ENCODE assay signal across 2 cellular contexts in the genomic region with DNA sequence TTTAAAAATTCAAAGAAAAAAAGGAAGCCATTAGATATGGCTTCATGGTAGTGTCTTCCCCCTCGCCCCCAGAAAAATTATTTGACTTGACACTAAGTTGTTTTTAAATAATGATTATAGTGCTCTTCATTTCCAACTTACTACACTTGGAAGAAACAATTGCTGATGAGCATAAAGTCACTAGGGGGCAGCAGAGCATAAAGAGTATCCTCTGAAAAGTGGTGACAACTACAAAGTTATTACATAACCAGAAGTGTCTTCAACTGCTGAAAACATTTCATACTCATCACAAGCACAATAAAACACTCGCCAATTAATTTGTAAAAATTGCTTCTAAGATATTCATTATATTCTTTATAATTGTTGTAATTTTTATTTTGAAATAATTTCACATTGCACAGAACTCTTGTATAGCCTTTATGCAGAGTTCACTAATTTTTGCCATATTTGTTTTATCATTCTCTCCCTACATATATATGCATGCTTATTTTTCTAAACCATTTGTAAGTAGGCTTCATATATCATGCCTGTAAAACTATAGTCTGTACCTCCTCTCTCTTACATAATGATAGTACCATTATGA.
TF ChIP-seq lines count a peak whose summit lies in the region.

No MANE protein-coding gene starts in this region.

TF ChIP-seq in SK-N-SH treated with all-trans-retinoic acid at 6 μM for 48 hours, 23 proteins besides CTCF, POLR2A, EP300 and RAD21 (continued from another document):
- TF ChIP-seq, protein P1, sequence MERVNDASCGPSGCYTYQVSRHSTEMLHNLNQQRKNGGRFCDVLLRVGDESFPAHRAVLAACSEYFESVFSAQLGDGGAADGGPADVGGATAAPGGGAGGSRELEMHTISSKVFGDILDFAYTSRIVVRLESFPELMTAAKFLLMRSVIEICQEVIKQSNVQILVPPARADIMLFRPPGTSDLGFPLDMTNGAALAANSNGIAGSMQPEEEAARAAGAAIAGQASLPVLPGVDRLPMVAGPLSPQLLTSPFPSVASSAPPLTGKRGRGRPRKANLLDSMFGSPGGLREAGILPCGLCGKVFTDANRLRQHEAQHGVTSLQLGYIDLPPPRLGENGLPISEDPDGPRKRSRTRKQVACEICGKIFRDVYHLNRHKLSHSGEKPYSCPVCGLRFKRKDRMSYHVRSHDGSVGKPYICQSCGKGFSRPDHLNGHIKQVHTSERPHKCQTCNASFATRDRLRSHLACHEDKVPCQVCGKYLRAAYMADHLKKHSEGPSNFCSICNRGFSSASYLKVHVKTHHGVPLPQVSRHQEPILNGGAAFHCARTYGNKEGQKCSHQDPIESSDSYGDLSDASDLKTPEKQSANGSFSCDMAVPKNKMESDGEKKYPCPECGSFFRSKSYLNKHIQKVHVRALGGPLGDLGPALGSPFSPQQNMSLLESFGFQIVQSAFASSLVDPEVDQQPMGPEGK (CRISPR knock-in tag; IDR thresholded peaks at IDR 0.05; ENCODE audit: borderline replicate concordance), result no peak
- TF ChIP-seq, protein P2, sequence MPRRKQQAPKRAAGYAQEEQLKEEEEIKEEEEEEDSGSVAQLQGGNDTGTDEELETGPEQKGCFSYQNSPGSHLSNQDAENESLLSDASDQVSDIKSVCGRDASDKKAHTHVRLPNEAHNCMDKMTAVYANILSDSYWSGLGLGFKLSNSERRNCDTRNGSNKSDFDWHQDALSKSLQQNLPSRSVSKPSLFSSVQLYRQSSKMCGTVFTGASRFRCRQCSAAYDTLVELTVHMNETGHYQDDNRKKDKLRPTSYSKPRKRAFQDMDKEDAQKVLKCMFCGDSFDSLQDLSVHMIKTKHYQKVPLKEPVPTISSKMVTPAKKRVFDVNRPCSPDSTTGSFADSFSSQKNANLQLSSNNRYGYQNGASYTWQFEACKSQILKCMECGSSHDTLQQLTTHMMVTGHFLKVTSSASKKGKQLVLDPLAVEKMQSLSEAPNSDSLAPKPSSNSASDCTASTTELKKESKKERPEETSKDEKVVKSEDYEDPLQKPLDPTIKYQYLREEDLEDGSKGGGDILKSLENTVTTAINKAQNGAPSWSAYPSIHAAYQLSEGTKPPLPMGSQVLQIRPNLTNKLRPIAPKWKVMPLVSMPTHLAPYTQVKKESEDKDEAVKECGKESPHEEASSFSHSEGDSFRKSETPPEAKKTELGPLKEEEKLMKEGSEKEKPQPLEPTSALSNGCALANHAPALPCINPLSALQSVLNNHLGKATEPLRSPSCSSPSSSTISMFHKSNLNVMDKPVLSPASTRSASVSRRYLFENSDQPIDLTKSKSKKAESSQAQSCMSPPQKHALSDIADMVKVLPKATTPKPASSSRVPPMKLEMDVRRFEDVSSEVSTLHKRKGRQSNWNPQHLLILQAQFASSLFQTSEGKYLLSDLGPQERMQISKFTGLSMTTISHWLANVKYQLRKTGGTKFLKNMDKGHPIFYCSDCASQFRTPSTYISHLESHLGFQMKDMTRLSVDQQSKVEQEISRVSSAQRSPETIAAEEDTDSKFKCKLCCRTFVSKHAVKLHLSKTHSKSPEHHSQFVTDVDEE (CRISPR knock-in tag; IDR thresholded peaks at IDR 0.05), result no peak
- no peak for TF ChIP-seq GLIS3 (CRISPR knock-in tag; IDR thresholded peaks at IDR 0.05)
- TF ChIP-seq, protein P3, sequence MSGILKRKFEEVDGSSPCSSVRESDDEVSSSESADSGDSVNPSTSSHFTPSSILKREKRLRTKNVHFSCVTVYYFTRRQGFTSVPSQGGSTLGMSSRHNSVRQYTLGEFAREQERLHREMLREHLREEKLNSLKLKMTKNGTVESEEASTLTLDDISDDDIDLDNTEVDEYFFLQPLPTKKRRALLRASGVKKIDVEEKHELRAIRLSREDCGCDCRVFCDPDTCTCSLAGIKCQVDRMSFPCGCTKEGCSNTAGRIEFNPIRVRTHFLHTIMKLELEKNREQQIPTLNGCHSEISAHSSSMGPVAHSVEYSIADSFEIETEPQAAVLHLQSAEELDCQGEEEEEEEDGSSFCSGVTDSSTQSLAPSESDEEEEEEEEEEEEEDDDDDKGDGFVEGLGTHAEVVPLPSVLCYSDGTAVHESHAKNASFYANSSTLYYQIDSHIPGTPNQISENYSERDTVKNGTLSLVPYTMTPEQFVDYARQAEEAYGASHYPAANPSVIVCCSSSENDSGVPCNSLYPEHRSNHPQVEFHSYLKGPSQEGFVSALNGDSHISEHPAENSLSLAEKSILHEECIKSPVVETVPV (CRISPR knock-in tag; IDR thresholded peaks at IDR 0.05), result no peak
- no peak for TF ChIP-seq ARNTL (CRISPR knock-in tag; IDR thresholded peaks at IDR 0.05; ENCODE audit: borderline replicate concordance, low read depth)
- no peak for TF ChIP-seq TCF4 (CRISPR knock-in tag; IDR thresholded peaks at IDR 0.05; ENCODE audit: borderline replicate concordance)
- TF ChIP-seq, protein P4, sequence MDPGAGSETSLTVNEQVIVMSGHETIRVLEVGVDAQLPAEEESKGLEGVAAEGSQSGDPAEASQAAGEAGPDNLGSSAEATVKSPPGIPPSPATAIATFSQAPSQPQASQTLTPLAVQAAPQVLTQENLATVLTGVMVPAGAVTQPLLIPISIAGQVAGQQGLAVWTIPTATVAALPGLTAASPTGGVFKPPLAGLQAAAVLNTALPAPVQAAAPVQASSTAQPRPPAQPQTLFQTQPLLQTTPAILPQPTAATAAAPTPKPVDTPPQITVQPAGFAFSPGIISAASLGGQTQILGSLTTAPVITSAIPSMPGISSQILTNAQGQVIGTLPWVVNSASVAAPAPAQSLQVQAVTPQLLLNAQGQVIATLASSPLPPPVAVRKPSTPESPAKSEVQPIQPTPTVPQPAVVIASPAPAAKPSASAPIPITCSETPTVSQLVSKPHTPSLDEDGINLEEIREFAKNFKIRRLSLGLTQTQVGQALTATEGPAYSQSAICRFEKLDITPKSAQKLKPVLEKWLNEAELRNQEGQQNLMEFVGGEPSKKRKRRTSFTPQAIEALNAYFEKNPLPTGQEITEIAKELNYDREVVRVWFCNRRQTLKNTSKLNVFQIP (CRISPR knock-in tag; IDR thresholded peaks at IDR 0.05; ENCODE audit: borderline replicate concordance, low read depth), result no peak
- TF ChIP-seq RARB (CRISPR knock-in tag; IDR thresholded peaks at IDR 0.05), result no peak

TF ChIP-seq in K562, 482 proteins besides CTCF, POLR2A, EP300 and RAD21 (continued from another document and continues in another):
- TF ChIP-seq, protein P5, sequence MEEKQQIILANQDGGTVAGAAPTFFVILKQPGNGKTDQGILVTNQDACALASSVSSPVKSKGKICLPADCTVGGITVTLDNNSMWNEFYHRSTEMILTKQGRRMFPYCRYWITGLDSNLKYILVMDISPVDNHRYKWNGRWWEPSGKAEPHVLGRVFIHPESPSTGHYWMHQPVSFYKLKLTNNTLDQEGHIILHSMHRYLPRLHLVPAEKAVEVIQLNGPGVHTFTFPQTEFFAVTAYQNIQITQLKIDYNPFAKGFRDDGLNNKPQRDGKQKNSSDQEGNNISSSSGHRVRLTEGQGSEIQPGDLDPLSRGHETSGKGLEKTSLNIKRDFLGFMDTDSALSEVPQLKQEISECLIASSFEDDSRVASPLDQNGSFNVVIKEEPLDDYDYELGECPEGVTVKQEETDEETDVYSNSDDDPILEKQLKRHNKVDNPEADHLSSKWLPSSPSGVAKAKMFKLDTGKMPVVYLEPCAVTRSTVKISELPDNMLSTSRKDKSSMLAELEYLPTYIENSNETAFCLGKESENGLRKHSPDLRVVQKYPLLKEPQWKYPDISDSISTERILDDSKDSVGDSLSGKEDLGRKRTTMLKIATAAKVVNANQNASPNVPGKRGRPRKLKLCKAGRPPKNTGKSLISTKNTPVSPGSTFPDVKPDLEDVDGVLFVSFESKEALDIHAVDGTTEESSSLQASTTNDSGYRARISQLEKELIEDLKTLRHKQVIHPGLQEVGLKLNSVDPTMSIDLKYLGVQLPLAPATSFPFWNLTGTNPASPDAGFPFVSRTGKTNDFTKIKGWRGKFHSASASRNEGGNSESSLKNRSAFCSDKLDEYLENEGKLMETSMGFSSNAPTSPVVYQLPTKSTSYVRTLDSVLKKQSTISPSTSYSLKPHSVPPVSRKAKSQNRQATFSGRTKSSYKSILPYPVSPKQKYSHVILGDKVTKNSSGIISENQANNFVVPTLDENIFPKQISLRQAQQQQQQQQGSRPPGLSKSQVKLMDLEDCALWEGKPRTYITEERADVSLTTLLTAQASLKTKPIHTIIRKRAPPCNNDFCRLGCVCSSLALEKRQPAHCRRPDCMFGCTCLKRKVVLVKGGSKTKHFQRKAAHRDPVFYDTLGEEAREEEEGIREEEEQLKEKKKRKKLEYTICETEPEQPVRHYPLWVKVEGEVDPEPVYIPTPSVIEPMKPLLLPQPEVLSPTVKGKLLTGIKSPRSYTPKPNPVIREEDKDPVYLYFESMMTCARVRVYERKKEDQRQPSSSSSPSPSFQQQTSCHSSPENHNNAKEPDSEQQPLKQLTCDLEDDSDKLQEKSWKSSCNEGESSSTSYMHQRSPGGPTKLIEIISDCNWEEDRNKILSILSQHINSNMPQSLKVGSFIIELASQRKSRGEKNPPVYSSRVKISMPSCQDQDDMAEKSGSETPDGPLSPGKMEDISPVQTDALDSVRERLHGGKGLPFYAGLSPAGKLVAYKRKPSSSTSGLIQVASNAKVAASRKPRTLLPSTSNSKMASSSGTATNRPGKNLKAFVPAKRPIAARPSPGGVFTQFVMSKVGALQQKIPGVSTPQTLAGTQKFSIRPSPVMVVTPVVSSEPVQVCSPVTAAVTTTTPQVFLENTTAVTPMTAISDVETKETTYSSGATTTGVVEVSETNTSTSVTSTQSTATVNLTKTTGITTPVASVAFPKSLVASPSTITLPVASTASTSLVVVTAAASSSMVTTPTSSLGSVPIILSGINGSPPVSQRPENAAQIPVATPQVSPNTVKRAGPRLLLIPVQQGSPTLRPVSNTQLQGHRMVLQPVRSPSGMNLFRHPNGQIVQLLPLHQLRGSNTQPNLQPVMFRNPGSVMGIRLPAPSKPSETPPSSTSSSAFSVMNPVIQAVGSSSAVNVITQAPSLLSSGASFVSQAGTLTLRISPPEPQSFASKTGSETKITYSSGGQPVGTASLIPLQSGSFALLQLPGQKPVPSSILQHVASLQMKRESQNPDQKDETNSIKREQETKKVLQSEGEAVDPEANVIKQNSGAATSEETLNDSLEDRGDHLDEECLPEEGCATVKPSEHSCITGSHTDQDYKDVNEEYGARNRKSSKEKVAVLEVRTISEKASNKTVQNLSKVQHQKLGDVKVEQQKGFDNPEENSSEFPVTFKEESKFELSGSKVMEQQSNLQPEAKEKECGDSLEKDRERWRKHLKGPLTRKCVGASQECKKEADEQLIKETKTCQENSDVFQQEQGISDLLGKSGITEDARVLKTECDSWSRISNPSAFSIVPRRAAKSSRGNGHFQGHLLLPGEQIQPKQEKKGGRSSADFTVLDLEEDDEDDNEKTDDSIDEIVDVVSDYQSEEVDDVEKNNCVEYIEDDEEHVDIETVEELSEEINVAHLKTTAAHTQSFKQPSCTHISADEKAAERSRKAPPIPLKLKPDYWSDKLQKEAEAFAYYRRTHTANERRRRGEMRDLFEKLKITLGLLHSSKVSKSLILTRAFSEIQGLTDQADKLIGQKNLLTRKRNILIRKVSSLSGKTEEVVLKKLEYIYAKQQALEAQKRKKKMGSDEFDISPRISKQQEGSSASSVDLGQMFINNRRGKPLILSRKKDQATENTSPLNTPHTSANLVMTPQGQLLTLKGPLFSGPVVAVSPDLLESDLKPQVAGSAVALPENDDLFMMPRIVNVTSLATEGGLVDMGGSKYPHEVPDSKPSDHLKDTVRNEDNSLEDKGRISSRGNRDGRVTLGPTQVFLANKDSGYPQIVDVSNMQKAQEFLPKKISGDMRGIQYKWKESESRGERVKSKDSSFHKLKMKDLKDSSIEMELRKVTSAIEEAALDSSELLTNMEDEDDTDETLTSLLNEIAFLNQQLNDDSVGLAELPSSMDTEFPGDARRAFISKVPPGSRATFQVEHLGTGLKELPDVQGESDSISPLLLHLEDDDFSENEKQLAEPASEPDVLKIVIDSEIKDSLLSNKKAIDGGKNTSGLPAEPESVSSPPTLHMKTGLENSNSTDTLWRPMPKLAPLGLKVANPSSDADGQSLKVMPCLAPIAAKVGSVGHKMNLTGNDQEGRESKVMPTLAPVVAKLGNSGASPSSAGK (IDR thresholded peaks at IDR 0.05), result peak; percentile 25; the same call in 1 of the 2 replicates
- TF ChIP-seq, protein P6, sequence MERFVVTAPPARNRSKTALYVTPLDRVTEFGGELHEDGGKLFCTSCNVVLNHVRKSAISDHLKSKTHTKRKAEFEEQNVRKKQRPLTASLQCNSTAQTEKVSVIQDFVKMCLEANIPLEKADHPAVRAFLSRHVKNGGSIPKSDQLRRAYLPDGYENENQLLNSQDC (CRISPR knock-in tag; IDR thresholded peaks at IDR 0.05), result no peak
- TF ChIP-seq MEIS2 (IDR thresholded peaks at IDR 0.05; ENCODE audit: partially characterized antibody) (peak; percentile 7), ESRRB (CRISPR knock-in tag; IDR thresholded peaks at IDR 0.05; ENCODE audit: borderline replicate concordance) (no peak), CEBPB (tag; IDR thresholded peaks at IDR 0.05) (peak; percentile 66), TRIM28 (IDR thresholded peaks at IDR 0.05) (no peak), FOXA1 (IDR thresholded peaks at IDR 0.05; ENCODE audit: borderline replicate concordance) (no peak), ZNF316 (IDR thresholded peaks at IDR 0.05) (peak; percentile 63), HDAC3 (IDR thresholded peaks at IDR 0.05; ENCODE audit: borderline replicate concordance, partially characterized antibody) (no peak), LARP7 (IDR thresholded peaks at IDR 0.05) (no peak), ZSCAN32 (CRISPR knock-in tag; IDR thresholded peaks at IDR 0.05) (no peak)
- TF ChIP-seq, protein P7, sequence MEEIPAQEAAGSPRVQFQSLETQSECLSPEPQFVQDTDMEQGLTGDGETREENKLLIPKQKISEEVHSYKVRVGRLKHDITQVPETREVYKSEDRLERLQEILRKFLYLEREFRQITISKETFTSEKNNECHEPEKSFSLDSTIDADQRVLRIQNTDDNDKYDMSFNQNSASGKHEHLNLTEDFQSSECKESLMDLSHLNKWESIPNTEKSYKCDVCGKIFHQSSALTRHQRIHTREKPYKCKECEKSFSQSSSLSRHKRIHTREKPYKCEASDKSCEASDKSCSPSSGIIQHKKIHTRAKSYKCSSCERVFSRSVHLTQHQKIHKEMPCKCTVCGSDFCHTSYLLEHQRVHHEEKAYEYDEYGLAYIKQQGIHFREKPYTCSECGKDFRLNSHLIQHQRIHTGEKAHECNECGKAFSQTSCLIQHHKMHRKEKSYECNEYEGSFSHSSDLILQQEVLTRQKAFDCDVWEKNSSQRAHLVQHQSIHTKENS (CRISPR knock-in tag; IDR thresholded peaks at IDR 0.05), result no peak
- TF ChIP-seq, protein P8, sequence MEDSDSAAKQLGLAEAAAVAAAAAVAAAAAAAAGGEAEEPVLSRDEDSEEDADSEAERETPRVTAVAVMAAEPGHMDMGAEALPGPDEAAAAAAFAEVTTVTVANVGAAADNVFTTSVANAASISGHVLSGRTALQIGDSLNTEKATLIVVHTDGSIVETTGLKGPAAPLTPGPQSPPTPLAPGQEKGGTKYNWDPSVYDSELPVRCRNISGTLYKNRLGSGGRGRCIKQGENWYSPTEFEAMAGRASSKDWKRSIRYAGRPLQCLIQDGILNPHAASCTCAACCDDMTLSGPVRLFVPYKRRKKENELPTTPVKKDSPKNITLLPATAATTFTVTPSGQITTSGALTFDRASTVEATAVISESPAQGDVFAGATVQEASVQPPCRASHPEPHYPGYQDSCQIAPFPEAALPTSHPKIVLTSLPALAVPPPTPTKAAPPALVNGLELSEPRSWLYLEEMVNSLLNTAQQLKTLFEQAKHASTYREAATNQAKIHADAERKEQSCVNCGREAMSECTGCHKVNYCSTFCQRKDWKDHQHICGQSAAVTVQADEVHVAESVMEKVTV (CRISPR knock-in tag; IDR thresholded peaks at IDR 0.05), result peak; percentile 91
- TF ChIP-seq, protein P9, sequence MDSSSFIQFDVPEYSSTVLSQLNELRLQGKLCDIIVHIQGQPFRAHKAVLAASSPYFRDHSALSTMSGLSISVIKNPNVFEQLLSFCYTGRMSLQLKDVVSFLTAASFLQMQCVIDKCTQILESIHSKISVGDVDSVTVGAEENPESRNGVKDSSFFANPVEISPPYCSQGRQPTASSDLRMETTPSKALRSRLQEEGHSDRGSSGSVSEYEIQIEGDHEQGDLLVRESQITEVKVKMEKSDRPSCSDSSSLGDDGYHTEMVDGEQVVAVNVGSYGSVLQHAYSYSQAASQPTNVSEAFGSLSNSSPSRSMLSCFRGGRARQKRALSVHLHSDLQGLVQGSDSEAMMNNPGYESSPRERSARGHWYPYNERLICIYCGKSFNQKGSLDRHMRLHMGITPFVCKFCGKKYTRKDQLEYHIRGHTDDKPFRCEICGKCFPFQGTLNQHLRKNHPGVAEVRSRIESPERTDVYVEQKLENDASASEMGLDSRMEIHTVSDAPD (CRISPR knock-in tag; IDR thresholded peaks at IDR 0.05), result no peak
